1 cellular context compared by ENCODE assay signal in genomic region chr2:25838152-25838756, GRCh38.
TF ChIP-seq lines count a peak whose summit lies in the region.

No MANE protein-coding gene starts in this region.

TF ChIP-seq in HepG2, 621 proteins besides CTCF, POLR2A, EP300 and RAD21 (continued from another document):
- no peak for TF ChIP-seq ZBTB10 (CRISPR knock-in tag; IDR thresholded peaks at IDR 0.05; ENCODE audit: borderline replicate concordance)
